ENCODE assay signal across 8 cellular contexts in genomic region chr16:81478876-81479496, GRCh38. TPM values are rescaled to one million over a fixed set of nuclear protein-coding genes. Genes with fewer than 3 reads are reported as not detected.
DNase-seq lines count a peak whose midpoint lies in the region; ATAC-seq and TF ChIP-seq lines count a peak whose summit lies in the region.

No MANE protein-coding gene starts in this region.

- CTCF ChIA-PET in SK-N-SH (lab: Yijun Ruan, JAX), result no interaction called here

- H3K9ac ChIP-seq in SK-N-SH, result no peak overlapping the region

- no peaks in the 10 kb centered on the region for H3K36me3 ChIP-seq in right atrium auricular region
- no peaks in the 10 kb centered on the region for H3K36me3 ChIP-seq in brain microvascular endothelial cell (replicated peaks)
- no peaks in the 10 kb centered on the region for H3K36me3 ChIP-seq in SK-N-SH (replicated peaks in 1 of 2; ENCODE audit: control insufficient read depth in 1 of 2, insufficient read depth in 2 of 2, low read length in 1 of 2)

- H3K9me3 Mint-ChIP-seq in osteocyte (ENCODE audit: unreplicated experiment), result no peaks in the 10 kb centered on the region

- no peak for TF ChIP-seq CTCF in right atrium auricular region (IDR thresholded peaks at IDR 0.05)
- no peak for TF ChIP-seq CTCF in brain microvascular endothelial cell (IDR thresholded peaks at IDR 0.05; ENCODE audit: low read depth, low read length, missing control alignments)
- no peak for TF ChIP-seq CTCF in osteocyte (IDR thresholded peaks at IDR 0.05)
- TF ChIP-seq CTCF in SK-N-SH (IDR thresholded peaks at IDR 0.05), result no peak

- no peak overlapping the region for H2AFZ ChIP-seq in SK-N-SH (ENCODE audit: low read depth)

- TF ChIP-seq EP300 in SK-N-SH (IDR thresholded peaks at IDR 0.05; ENCODE audit: borderline replicate concordance in 1 of 2, low read depth in 1 of 2, low read length in 1 of 2), result no peak

- no peaks in the 10 kb centered on the region for H3F3A ChIP-seq in SK-N-SH (replicated peaks; ENCODE audit: insufficient read depth)

- DNase-seq in Right ventricle myocardium inferior (ENCODE audit: missing footprints) (peak; percentile 77), right atrium auricular region (ENCODE audit: low spot score) (no peak), brain microvascular endothelial cell (peak; percentile 53), osteocyte (ENCODE audit: extremely low spot score, unreplicated experiment) (no peak), foreskin melanocyte (no peak), SK-N-SH (no peak)
- no peak for DNase-seq in central memory CD4-positive, alpha-beta T cell

- peaks cover 49% of the 10 kb centered on the region for H3K4me1 Mint-ChIP-seq in osteocyte (ENCODE audit: unreplicated experiment)

- peaks cover 6% of the 10 kb centered on the region for H3K36me3 Mint-ChIP-seq in osteocyte (ENCODE audit: unreplicated experiment)

- H3K4me3 ChIP-seq in right atrium auricular region (no peak overlapping the region), brain microvascular endothelial cell (ENCODE audit: low read depth, low read length) (no peak overlapping the region), SK-N-SH (ENCODE audit: low read depth in 2 of 2, low read length in 1 of 2) (no peak overlapping the region)

- peaks cover 12% of the 10 kb centered on the region; the same call in 1 of the 2 replicates for H4K20me1 ChIP-seq in SK-N-SH (ENCODE audit: insufficient read depth)

- H3K9me2 ChIP-seq in SK-N-SH, result no peaks in the 10 kb centered on the region

- no peaks in the 10 kb centered on the region for H3K9me3 ChIP-seq in right atrium auricular region
- no peaks in the 10 kb centered on the region for H3K9me3 ChIP-seq in SK-N-SH

- no peak overlapping the region for H3K4me3 Mint-ChIP-seq in osteocyte (ENCODE audit: unreplicated experiment)

- no peak overlapping the region for H3K4me2 ChIP-seq in SK-N-SH

- H3K79me2 ChIP-seq in SK-N-SH (ENCODE audit: insufficient read depth), result peaks cover 17% of the 10 kb centered on the region; the same call in 1 of the 2 replicates

- POLR2A ChIA-PET in SK-N-SH (lab: Yijun Ruan, JAX), result no interaction called here

- H3K27me3 ChIP-seq in right atrium auricular region, result no peaks in the 10 kb centered on the region
- no peaks in the 10 kb centered on the region for H3K27me3 ChIP-seq in brain microvascular endothelial cell (replicated peaks)
- no peaks in the 10 kb centered on the region for H3K27me3 ChIP-seq in SK-N-SH (ENCODE audit: insufficient read depth)

- H3K4me1 ChIP-seq in right atrium auricular region (peaks cover 0 to 42% of the 10 kb centered on the region in 2 donors), SK-N-SH (ENCODE audit: control insufficient read depth in 1 of 2, insufficient read depth in 2 of 2, low read depth in 1 of 2, low read length in 1 of 2) (peaks cover 0 to 19% of the 10 kb centered on the region in 2 experiments; a peak in 2 of 4 replicates)

- TF ChIP-seq RAD21 in SK-N-SH (IDR thresholded peaks at IDR 0.05; ENCODE audit: low read length), result no peak

- H3K27ac Mint-ChIP-seq in osteocyte (ENCODE audit: unreplicated experiment), result peak overlapping the region; percentile 31

- intact Hi-C loops in Right ventricle myocardium inferior (cut with DNase I), result no loop called here

- H3K27ac ChIP-seq in right atrium auricular region, result no peak overlapping the region
- H3K27ac ChIP-seq in brain microvascular endothelial cell, result no peak overlapping the region
- no peak overlapping the region for H3K27ac ChIP-seq in SK-N-SH (ENCODE audit: low read depth in 2 of 2, low read length in 1 of 2)

- WGBS in SK-N-SH (ENCODE audit: low lambda C conversion rate), result 85% methylated on average over 13 of the region's 13 CpGs

- in situ Hi-C loops in brain microvascular endothelial cell (cut with HindIII; ENCODE audit: low pct_ligation_motif_present, low sequenced_read_pairs), result loop anchor here (25.0 kb wide), 1 partner anchor 233 kb away; no protein-coding TSS in a partner anchor

- ATAC-seq in Right ventricle myocardium inferior (peak; percentile 47), HG03342 (IDR thresholded peaks at IDR 0.05; ENCODE audit: unreplicated experiment) (peak; percentile 51)

- H3K27me3 Mint-ChIP-seq in osteocyte (ENCODE audit: unreplicated experiment), result no peaks in the 10 kb centered on the region

TF ChIP-seq in SK-N-SH, 30 proteins besides CTCF, POLR2A, EP300 and RAD21:
- TF ChIP-seq MEF2A (IDR thresholded peaks at IDR 0.05; ENCODE audit: borderline replicate concordance, low read depth), result no peak
- TF ChIP-seq MXI1 (IDR thresholded peaks at IDR 0.05; ENCODE audit: low read depth, low read length), result no peak
- no peak for TF ChIP-seq TEAD4 (IDR thresholded peaks at IDR 0.05; ENCODE audit: borderline replicate concordance, insufficient read depth)
- TF ChIP-seq MAX (IDR thresholded peaks at IDR 0.05; ENCODE audit: low read depth), result no peak
- TF ChIP-seq ZBTB33 (IDR thresholded peaks at IDR 0.05; ENCODE audit: borderline replicate concordance, low read depth), result no peak
- TF ChIP-seq RFX5 (IDR thresholded peaks at IDR 0.05; ENCODE audit: low read length), result no peak
- TF ChIP-seq GABPA (IDR thresholded peaks at IDR 0.05; ENCODE audit: low read depth), result no peak
- no peak for TF ChIP-seq ELF1 (IDR thresholded peaks at IDR 0.05)
- TF ChIP-seq TAF1 (IDR thresholded peaks at IDR 0.05; ENCODE audit: borderline replicate concordance, low read depth, low read length), result no peak
- TF ChIP-seq PBX3 (IDR thresholded peaks at IDR 0.05), result no peak
- no peak for TF ChIP-seq FOSL2 (IDR thresholded peaks at IDR 0.05; ENCODE audit: borderline replicate concordance, low read depth)
- no peak for TF ChIP-seq RCOR1 (IDR thresholded peaks at IDR 0.05; ENCODE audit: low read length)
- TF ChIP-seq RXRA (IDR thresholded peaks at IDR 0.05; ENCODE audit: borderline replicate concordance, low read depth), result no peak

RNA-seq across cellular contexts. Expression of gene CMIP, which starts 34.4 kb away (rescaled TPM):
- total RNA-seq in Right ventricle myocardium inferior (10.5 TPM), right atrium auricular region (10 to 100 TPM in 1 of 2 donors, 1 to 10 TPM in 1; 7.7 to 19.2 TPM), osteocyte (29.8 and 38.0 TPM in 2 replicates)
- 2.4 and 5.4 TPM in 2 replicates for polyA plus RNA-seq in SK-N-SH (2012; rRNA removed)
- 3.9 and 6.2 TPM in 2 replicates for polyA plus RNA-seq in SK-N-SH (2012; cell fraction: cytosol; rRNA removed)
- 9.8 and 13.9 TPM in 2 replicates for polyA plus RNA-seq in SK-N-SH (2012; cell fraction: nucleus; rRNA removed)

Comparison
In these comparisons a context has a peak if more than half of its experiments do, and no peak if none do; other contexts are left out.
1. DNase-seq: peak in Right ventricle myocardium inferior (single experiment) and brain microvascular endothelial cell (single experiment); none in right atrium auricular region (single experiment), osteocyte (single experiment), foreskin melanocyte (single experiment), SK-N-SH (single experiment) and central memory CD4-positive, alpha-beta T cell (single experiment).